Comparison of ENCODE assay signal across 8 cellular contexts in the genomic region with DNA sequence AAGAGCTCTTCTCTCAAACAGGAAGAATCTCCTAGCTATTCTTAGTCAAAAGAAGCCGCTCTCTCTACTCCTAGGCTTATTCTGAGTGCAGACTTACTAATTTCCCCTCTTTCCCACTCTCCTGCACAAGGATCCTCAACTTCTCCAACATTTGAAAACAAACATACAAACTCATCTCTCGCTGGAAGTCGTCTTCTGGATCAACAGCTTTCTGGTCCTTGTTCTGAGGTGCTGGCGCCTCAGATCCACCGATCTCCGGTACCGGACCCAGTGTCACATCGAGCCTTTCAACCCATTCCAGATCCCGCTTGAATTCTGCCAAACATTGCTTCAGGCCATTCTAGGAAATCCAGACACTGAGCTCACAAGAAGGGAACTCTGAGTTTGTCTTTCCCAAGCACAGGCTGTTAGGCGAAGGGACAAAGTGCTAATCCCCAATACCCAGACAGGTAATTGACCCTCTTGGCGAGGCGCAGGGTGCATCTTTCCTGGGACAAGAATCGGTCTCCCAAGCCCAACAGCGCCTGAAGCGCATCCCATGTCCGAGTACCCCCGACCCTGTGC. TPM values are rescaled to one million over a fixed set of nuclear protein-coding genes. Genes with fewer than 3 reads are reported as not detected.
DNase-seq lines count a peak whose midpoint lies in the region; ATAC-seq, FAIRE-seq and TF ChIP-seq lines count a peak whose summit lies in the region.

No MANE protein-coding gene starts in this region.

- TF ChIP-seq EP300 in K562 (IDR thresholded peaks at IDR 0.05; ENCODE audit: low read length) = no peak

- TF ChIP-seq CTCF in C4-2B (conservative IDR thresholded peaks at IDR 0.05) (no peak), K562 (IDR thresholded peaks at IDR 0.05 in 2 of 3, conservative IDR thresholded peaks at IDR 0.05 in 1 of 3; ENCODE audit: insufficient read depth in 2 of 3, low read depth in 1 of 3, low read length in 3 of 3) (no peak)

- no peaks in the 10 kb centered on the region for H4K20me1 ChIP-seq in K562 (replicated peaks; ENCODE audit: control insufficient read depth, insufficient read depth, low read length)

- peak in 1 of 4 experiments; percentile 19 for DNase-seq in K562 (ENCODE audit: extremely low read depth in 1 of 4, low spot score in 3 of 4)
- no peak for DNase-seq in mesenchymal stem cell
- DNase-seq in aorta = no peak
- DNase-seq in cortex of kidney (lab: John Stamatoyannopoulos, UW) = no peak
- DNase-seq in NCI-H1436 (lab: John Stamatoyannopoulos, UW) = no peak

- no peak overlapping the region for H2BK5ac ChIP-seq in mesenchymal stem cell (ENCODE audit: low read depth, low read length, poor library complexity, severe bottlenecking)

- TF ChIP-seq RAD21 in K562 (CRISPR knock-in tag; conservative IDR thresholded peaks at IDR 0.05 in 1 of 2, IDR thresholded peaks at IDR 0.05 in 1 of 2) = no peak

- intact Hi-C loops in K562 (cut with micrococcal nuclease) (no loop called here), aorta (cut with DNase I) (loop anchor here in 1 of 2 donors (5.0 kb wide), 1 partner anchor 249 kb away; no protein-coding TSS in a partner anchor)

- H3K4me1 ChIP-seq in K562 (replicated peaks in 1 of 2; ENCODE audit: control insufficient read depth in 2 of 2, insufficient read depth in 2 of 2, low read length in 2 of 2) = peaks cover 8 to 10% of the 10 kb centered on the region in 2 experiments; a peak in 4 of 5 replicates
- peaks cover 3% of the 10 kb centered on the region for H3K4me1 ChIP-seq in mesenchymal stem cell (ENCODE audit: control insufficient read depth, insufficient read depth, low read depth, low read length)
- H3K4me1 ChIP-seq in aorta (ENCODE audit: control insufficient read depth in 1 of 2, insufficient read depth in 2 of 2, low read length in 2 of 2) = no peaks in the 10 kb centered on the region

- H3K9ac ChIP-seq in K562 (ENCODE audit: insufficient read depth in 1 of 2, low read depth in 2 of 2, low read length in 2 of 2) = peak overlapping the region; percentile 84 to 97
- peak overlapping the region; percentile 90 for H3K9ac ChIP-seq in mesenchymal stem cell (ENCODE audit: low read length)

- TF ChIP-seq POLR2A in K562 (conservative IDR thresholded peaks at IDR 0.05) = no peak

- peak; percentile 7 for ATAC-seq in HG03457 (IDR thresholded peaks at IDR 0.05; ENCODE audit: unreplicated experiment)
- no peak for ATAC-seq in K562
- no peak for ATAC-seq in aorta (ENCODE audit: low FRiP score)
- ATAC-seq in GM18858 (IDR thresholded peaks at IDR 0.05; ENCODE audit: unreplicated experiment) = no peak

- H4K91ac ChIP-seq in mesenchymal stem cell (ENCODE audit: low read length) = no peak overlapping the region

- H3K9me3 ChIP-seq in K562 (replicated peaks; ENCODE audit: control insufficient read depth, insufficient read depth, low read depth, low read length) (no peaks in the 10 kb centered on the region; the same call in 1 of the 2 replicates), mesenchymal stem cell (ENCODE audit: control insufficient read depth, low read length) (no peaks in the 10 kb centered on the region), aorta (ENCODE audit: control insufficient read depth, low read length) (no peaks in the 10 kb centered on the region)

- H2AFZ ChIP-seq in K562 (ENCODE audit: low read depth, low read length) = peak overlapping the region; percentile 90
- H2AFZ ChIP-seq in mesenchymal stem cell (ENCODE audit: low read depth, low read length) = peak overlapping the region; percentile 94

- H4K8ac ChIP-seq in mesenchymal stem cell (ENCODE audit: low read length) = no peak overlapping the region

- H3K9me1 ChIP-seq in K562 (ENCODE audit: control insufficient read depth, insufficient read depth, low read length) = no peaks in the 10 kb centered on the region

- H2BK120ac ChIP-seq in mesenchymal stem cell (ENCODE audit: low read depth, low read length) = no peak overlapping the region

- peaks cover 46% of the 10 kb centered on the region for H3K36me3 ChIP-seq in K562 (ENCODE audit: control insufficient read depth, insufficient read depth, low read length)
- peaks cover 13 to 41% of the 10 kb centered on the region in 2 experiments for H3K36me3 ChIP-seq in mesenchymal stem cell (ENCODE audit: control insufficient read depth in 1 of 2, insufficient read depth in 2 of 2, low read depth in 1 of 2, low read length in 2 of 2)
- peaks cover 5 to 6% of the 10 kb centered on the region in 2 donors for H3K36me3 ChIP-seq in aorta (ENCODE audit: control insufficient read depth in 1 of 2, insufficient read depth in 2 of 2, low read length in 1 of 2)

- no peak overlapping the region for H3K4ac ChIP-seq in mesenchymal stem cell (ENCODE audit: low read depth in 1 of 2, low read length in 2 of 2)

- BruUV-seq in K562 (replicated peaks; lab: Mats Ljungman, UMichigan) = no TSS peak

- 2% methylated on average over 17 of the region's 17 CpGs for WGBS in K562 (ENCODE audit: insufficient coverage, low coverage, missing lambda C conversion rate)
- WGBS in mesenchymal stem cell = 25% methylated on average over 17 of the region's 17 CpGs
- 15 to 18% methylated on average over 17 of the region's 17 CpGs for WGBS in aorta, 2 donors

- no peak overlapping the region for H2AK5ac ChIP-seq in mesenchymal stem cell (ENCODE audit: low read length, severe bottlenecking)

- FAIRE-seq in K562 (lab: Jason Lieb, UNC) = no peak

- CTCF ChIA-PET in K562 (lab: Yijun Ruan, JAX; ENCODE audit: low intra/inter-chr PET ratio) = no interaction called here

- H3K79me1 ChIP-seq in mesenchymal stem cell (replicated peaks; ENCODE audit: low read length, poor library complexity, severe bottlenecking) = peaks cover 27% of the 10 kb centered on the region

- H3K27me3 ChIP-seq in K562 (ENCODE audit: control insufficient read depth in 2 of 2, insufficient read depth in 2 of 2, low read length in 2 of 2) = peaks cover 4 to 6% of the 10 kb centered on the region in 2 experiments; a peak in 2 of 5 replicates
- H3K27me3 ChIP-seq in mesenchymal stem cell (ENCODE audit: control insufficient read depth in 1 of 2, insufficient read depth in 1 of 2, low read length in 2 of 2) = peaks cover 5 to 10% of the 10 kb centered on the region in 2 experiments
- no peaks in the 10 kb centered on the region for H3K27me3 ChIP-seq in aorta (ENCODE audit: control insufficient read depth in 1 of 2, insufficient read depth in 2 of 2, low read length in 1 of 2)

- H3K18ac ChIP-seq in mesenchymal stem cell (ENCODE audit: low read depth in 1 of 2, low read length in 2 of 2) = no peak overlapping the region

- peak overlapping the region; percentile 98 for H3K4me2 ChIP-seq in K562 (ENCODE audit: insufficient read depth, low read length)
- peak overlapping the region; percentile 45 for H3K4me2 ChIP-seq in mesenchymal stem cell (ENCODE audit: low read length, poor library complexity, severe bottlenecking)

- no peak overlapping the region for H2BK12ac ChIP-seq in mesenchymal stem cell (ENCODE audit: low read length in 2 of 2)

- H3K23ac ChIP-seq in mesenchymal stem cell (ENCODE audit: low read length in 2 of 2) = peak overlapping the region in 1 of 2 experiments; percentile 46

- H3K4me3 ChIP-seq in K562 = peak overlapping the region; percentile 83
- H3K4me3 ChIP-seq in mesenchymal stem cell (ENCODE audit: insufficient read depth in 1 of 2, low read depth in 1 of 2, low read length in 2 of 2) = peak overlapping the region; percentile 72 to 96
- H3K4me3 ChIP-seq in aorta (ENCODE audit: low read length in 2 of 2) = peak overlapping the region; percentile 23 to 45

- H3K27ac ChIP-seq in C4-2B (peak overlapping the region; percentile 80), K562 (ENCODE audit: extremely low read depth, low read depth, low read length) (peak overlapping the region; percentile 76), mesenchymal stem cell (ENCODE audit: low read length, poor library complexity, severe bottlenecking) (no peak overlapping the region), aorta (ENCODE audit: low read depth in 1 of 2, low read length in 2 of 2) (no peak overlapping the region)

- POLR2A ChIA-PET in K562 (lab: Yijun Ruan, JAX) = interaction anchor here (0.6 to 2.6 kb wide), 12 partner anchors 9 to 859 kb away, joined by 3 to 21 read pairs (median 3); no protein-coding TSS in a partner anchor

- H3K79me2 ChIP-seq in K562 (ENCODE audit: control insufficient read depth, insufficient read depth, low read length) = peaks cover 26% of the 10 kb centered on the region

- in situ Hi-C loops in K562 (cut with MboI) = no loop called here

- H3K14ac ChIP-seq in mesenchymal stem cell (ENCODE audit: low read length in 2 of 2) = peak overlapping the region in 1 of 2 experiments; percentile 5

- no peak overlapping the region for H2BK15ac ChIP-seq in mesenchymal stem cell (ENCODE audit: low read depth, poor library complexity, severe bottlenecking)

RNA-seq across cellular contexts. Expression of gene EBNA1BP2, which starts 0.7 kb away (rescaled TPM):
- total RNA-seq in K562 (2011; cell fraction: chromatin; rRNA removed; ENCODE audit: low replicate concordance) = 94.0 and 95.1 TPM in 2 replicates
- 64.3 and 68.4 TPM in 2 replicates for total RNA-seq in K562 (2011; cell fraction: nucleolus; rRNA removed)
- 71.1 and 80.7 TPM in 2 replicates for total RNA-seq in K562 (2011; cell fraction: nucleoplasm; rRNA removed)
- total RNA-seq in K562 (2014; rRNA removed) = 300 and 314 TPM in 2 replicates
- total RNA-seq in K562 (2014; rRNA removed; fragmentation: Illumina TruSeq; extraction: Trizol) = 251 and 264 TPM in 2 replicates
- total RNA-seq in K562 (2015; rRNA removed; fragmentation: Illumina TruSeq; extraction: Trizol) = 262 and 268 TPM in 2 replicates
- total RNA-seq in K562 (2021) = 175 and 182 TPM in 2 replicates
- polyA plus RNA-seq in K562 (2011; rRNA removed) = 74.8 and 102 TPM in 2 replicates
- 60.0 and 76.6 TPM in 2 replicates for polyA plus RNA-seq in K562 (2011; cell fraction: cytosol; rRNA removed)
- polyA plus RNA-seq in K562 (2011; cell fraction: nucleus; rRNA removed) = 76.3 and 82.2 TPM in 2 replicates
- 90.3 and 177 TPM in 2 replicates for polyA plus RNA-seq in K562 (2012)
- polyA plus RNA-seq in K562 (2014; fragmentation: Illumina TruSeq; extraction: Trizol) = 283 and 349 TPM in 2 replicates
- polyA plus RNA-seq in K562 (2014; fragmentation: Nextera tagmentation; extraction: Ambion mirVana) = 100 to 1,000 TPM in 1 of 2 experiments, 10 to 100 TPM in 1; 95.2 to 157 TPM
- 249 and 275 TPM in 2 replicates for polyA plus RNA-seq in K562 (2014; rRNA removed)
- polyA minus RNA-seq in K562 (2011; rRNA and poly(A)+ RNA removed) = 58.1 and 63.4 TPM in 2 replicates
- 43.2 and 43.7 TPM in 2 replicates for polyA minus RNA-seq in K562 (2011; cell fraction: cytosol; rRNA and poly(A)+ RNA removed)
- 52.0 and 75.4 TPM in 2 replicates for polyA minus RNA-seq in K562 (2011; cell fraction: nucleus; rRNA and poly(A)+ RNA removed)
- polyA plus RNA-seq in mesenchymal stem cell (2013, experiment 1 of 2) = 64.4 TPM
- polyA plus RNA-seq in mesenchymal stem cell (2013, experiment 2 of 2) = 65.5 TPM
- 10 to 100 TPM; 28.0 to 29.0 TPM for total RNA-seq in aorta
- polyA plus RNA-seq in aorta = 10 to 100 TPM; 52.6 to 58.6 TPM

RNA-seq across cellular contexts. Expression of gene CFAP57, which starts 0.7 kb away (rescaled TPM):
- 0.30 TPM in 1 of 2 replicates, not detected in the other for total RNA-seq in K562 (2011; cell fraction: chromatin; rRNA removed; ENCODE audit: low replicate concordance)
- total RNA-seq in K562 (2011; cell fraction: nucleolus; rRNA removed) = not detected in 2 replicates
- not detected in 2 replicates for total RNA-seq in K562 (2011; cell fraction: nucleoplasm; rRNA removed)
- total RNA-seq in K562 (2014; rRNA removed) (not detected in 2 replicates), K562 (2014; rRNA removed; fragmentation: Illumina TruSeq; extraction: Trizol) (0.07 TPM in 1 of 2 replicates, not detected in the other), K562 (2015; rRNA removed; fragmentation: Illumina TruSeq; extraction: Trizol) (0.18 TPM in 1 of 2 replicates, not detected in the other), K562 (2021) (not detected in 2 replicates), aorta (under 1 TPM in 1 of 2 donors, not detected in 1; 0.13 TPM)
- polyA plus RNA-seq in K562 (2011; rRNA removed) (0.04 TPM in 1 of 2 replicates, not detected in the other), K562 (2014; fragmentation: Illumina TruSeq; extraction: Trizol) (0.22 TPM in 1 of 2 replicates, not detected in the other), K562 (2014; fragmentation: Nextera tagmentation; extraction: Ambion mirVana) (under 1 TPM in 1 of 2 experiments, not detected in 1; 0.07 TPM), K562 (2014; rRNA removed) (0.05 TPM in 1 of 2 replicates, not detected in the other), aorta (1 to 10 TPM in 1 of 2 donors, under 1 TPM in 1; under 0.01 to 1.3 TPM)
- 0.01 and 0.09 TPM in 2 replicates for polyA plus RNA-seq in K562 (2011; cell fraction: cytosol; rRNA removed)
- 0.14 TPM in 1 of 2 replicates, not detected in the other for polyA plus RNA-seq in K562 (2011; cell fraction: nucleus; rRNA removed)
- 0.03 and 0.18 TPM in 2 replicates for polyA plus RNA-seq in K562 (2012)
- 0.27 TPM in 1 of 2 replicates, not detected in the other for polyA minus RNA-seq in K562 (2011; rRNA and poly(A)+ RNA removed)
- not detected in 2 replicates for polyA minus RNA-seq in K562 (2011; cell fraction: cytosol; rRNA and poly(A)+ RNA removed)
- not detected in 2 replicates for polyA minus RNA-seq in K562 (2011; cell fraction: nucleus; rRNA and poly(A)+ RNA removed)
- 0.14 TPM for polyA plus RNA-seq in mesenchymal stem cell (2013, experiment 1 of 2)
- polyA plus RNA-seq in mesenchymal stem cell (2013, experiment 2 of 2) = 0.14 TPM

Comparison
In these comparisons a context has a peak if more than half of its experiments do, and no peak if none do; other contexts are left out.
1. H3K27ac ChIP-seq: peak in C4-2B (single experiment) and K562 (single experiment); none in mesenchymal stem cell (single experiment) and aorta (0 of 2).
2. H3K4me3 ChIP-seq: peak in every context shown above with its lines; median percentile 84 in mesenchymal stem cell; 83 in K562; 34 in aorta.